Comparison of ENCODE assay signal across 1 cellular context in genomic region chr5:3161672-3162071, GRCh38.
TF ChIP-seq lines count a peak whose summit lies in the region.

No MANE protein-coding gene starts in this region.

TF ChIP-seq in GM23338, 12 proteins besides CTCF, POLR2A, EP300 and RAD21 (continued from another document):
- TF ChIP-seq ZNF462 (CRISPR knock-in tag; IDR thresholded peaks at IDR 0.05) = no peak
